Comparison of ENCODE assay signal across 1 cellular context in the genomic region with DNA sequence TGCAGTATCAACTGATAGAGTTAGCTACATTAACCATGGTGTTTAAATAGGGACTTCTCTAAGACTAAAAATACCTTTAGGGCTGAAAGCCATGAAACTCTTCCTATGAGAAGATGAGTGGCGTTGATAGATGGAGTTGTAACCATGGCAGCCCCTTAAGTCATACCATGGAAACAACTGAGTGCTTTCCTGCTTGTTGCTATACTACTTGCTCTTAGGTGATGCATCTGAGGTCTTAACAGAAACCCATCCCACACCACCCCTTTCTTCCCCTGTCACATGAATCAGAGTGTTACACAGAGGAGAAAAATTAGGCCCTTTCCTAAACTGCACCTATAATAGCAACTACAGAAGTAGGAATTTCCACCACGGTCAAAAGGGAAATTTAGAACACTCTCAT.
TF ChIP-seq lines count a peak whose summit lies in the region.

No MANE protein-coding gene starts in this region.

TF ChIP-seq in GM12878, 131 proteins besides CTCF, POLR2A, EP300 and RAD21 (continued from another document):
- TF ChIP-seq, protein P1, sequence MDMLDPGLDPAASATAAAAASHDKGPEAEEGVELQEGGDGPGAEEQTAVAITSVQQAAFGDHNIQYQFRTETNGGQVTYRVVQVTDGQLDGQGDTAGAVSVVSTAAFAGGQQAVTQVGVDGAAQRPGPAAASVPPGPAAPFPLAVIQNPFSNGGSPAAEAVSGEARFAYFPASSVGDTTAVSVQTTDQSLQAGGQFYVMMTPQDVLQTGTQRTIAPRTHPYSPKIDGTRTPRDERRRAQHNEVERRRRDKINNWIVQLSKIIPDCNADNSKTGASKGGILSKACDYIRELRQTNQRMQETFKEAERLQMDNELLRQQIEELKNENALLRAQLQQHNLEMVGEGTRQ (IDR thresholded peaks at IDR 0.05; ENCODE audit: borderline replicate concordance, low read depth, low read length), result no peak
- TF ChIP-seq, protein P2, sequence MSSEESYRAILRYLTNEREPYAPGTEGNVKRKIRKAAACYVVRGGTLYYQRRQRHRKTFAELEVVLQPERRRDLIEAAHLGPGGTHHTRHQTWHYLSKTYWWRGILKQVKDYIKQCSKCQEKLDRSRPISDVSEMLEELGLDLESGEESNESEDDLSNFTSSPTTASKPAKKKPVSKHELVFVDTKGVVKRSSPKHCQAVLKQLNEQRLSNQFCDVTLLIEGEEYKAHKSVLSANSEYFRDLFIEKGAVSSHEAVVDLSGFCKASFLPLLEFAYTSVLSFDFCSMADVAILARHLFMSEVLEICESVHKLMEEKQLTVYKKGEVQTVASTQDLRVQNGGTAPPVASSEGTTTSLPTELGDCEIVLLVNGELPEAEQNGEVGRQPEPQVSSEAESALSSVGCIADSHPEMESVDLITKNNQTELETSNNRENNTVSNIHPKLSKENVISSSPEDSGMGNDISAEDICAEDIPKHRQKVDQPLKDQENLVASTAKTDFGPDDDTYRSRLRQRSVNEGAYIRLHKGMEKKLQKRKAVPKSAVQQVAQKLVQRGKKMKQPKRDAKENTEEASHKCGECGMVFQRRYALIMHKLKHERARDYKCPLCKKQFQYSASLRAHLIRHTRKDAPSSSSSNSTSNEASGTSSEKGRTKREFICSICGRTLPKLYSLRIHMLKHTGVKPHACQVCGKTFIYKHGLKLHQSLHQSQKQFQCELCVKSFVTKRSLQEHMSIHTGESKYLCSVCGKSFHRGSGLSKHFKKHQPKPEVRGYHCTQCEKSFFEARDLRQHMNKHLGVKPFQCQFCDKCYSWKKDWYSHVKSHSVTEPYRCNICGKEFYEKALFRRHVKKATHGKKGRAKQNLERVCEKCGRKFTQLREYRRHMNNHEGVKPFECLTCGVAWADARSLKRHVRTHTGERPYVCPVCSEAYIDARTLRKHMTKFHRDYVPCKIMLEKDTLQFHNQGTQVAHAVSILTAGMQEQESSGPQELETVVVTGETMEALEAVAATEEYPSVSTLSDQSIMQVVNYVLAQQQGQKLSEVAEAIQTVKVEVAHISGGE (CRISPR knock-in tag; IDR thresholded peaks at IDR 0.05), result no peak
- TF ChIP-seq KLF5 (IDR thresholded peaks at IDR 0.05; ENCODE audit: partially characterized antibody) (no peak), GABPA (IDR thresholded peaks at IDR 0.05; ENCODE audit: low read depth) (no peak), ZSCAN29 (IDR thresholded peaks at IDR 0.05) (no peak), HDGF (IDR thresholded peaks at IDR 0.05) (no peak)
